Comparison of ENCODE assay signal across 27 cellular contexts in the genomic region with DNA sequence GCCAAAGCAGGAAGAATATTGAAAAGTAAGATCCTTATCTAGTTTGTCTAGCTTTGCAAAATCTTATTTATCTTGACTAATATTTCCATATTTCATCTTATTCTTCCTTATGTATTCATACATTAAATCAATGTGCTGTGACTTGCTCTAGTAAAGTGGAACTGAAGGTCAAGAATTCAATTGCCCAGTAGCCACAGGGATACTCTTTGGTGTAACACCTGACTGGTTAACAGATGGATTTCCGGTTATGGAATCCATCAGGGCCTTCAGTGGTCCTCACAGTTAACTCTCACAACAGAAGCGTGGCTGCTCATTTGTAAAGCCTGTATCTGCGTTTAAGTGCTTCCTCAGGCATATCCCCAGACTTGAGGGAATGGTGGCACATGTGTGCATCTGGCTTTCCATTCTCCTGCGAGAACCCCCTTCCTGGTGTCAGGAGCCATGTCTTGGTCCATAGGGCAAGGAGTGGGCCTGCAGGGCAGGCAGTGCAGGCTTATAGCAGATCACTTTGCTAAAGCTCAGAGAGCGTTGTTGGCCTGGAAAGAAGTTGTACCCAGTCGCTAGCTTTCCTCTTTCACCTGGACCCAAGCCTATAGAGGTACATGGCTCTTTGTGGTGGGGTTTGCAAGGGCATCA.
"Had no signal": no experiment of that assay in that cellular context is flagged by ENCODE, and none has a peak within 500 bp of the region (broad histone marks: within the 10 kb centered on the region; RNA-seq: fewer than 3 reads in every experiment).

No MANE protein-coding gene starts in this region.

- H2AFZ ChIP-seq: neural progenitor cell had no signal

- H3K4me3 ChIP-seq: left ventricle myocardium inferior, lung, neural progenitor cell, ovary, right atrium auricular region, right lobe of liver, smooth muscle cell, stomach, testis, thyroid gland, transverse colon, upper lobe of left lung had no signal

- DNase-seq: hypothalamus; immature natural killer cell; kidney; left colon; left ventricle myocardium inferior; mesendoderm; naive B cell; natural killer cell; nephron progenitor cell; occipital lobe; ovary; right lobe of liver; stimulated activated CD4-positive, alpha-beta T cell treated with anti-CD3 and anti-CD28 coated beads, Interleukin-1b, Interleukin-23, amount 100 ng/mL, for 48 hours; stimulated activated CD4-positive, alpha-beta T cell treated with anti-CD3 and anti-CD28 coated beads, Interleukin-2, amount 100 ng/mL, for 48 hours; stimulated activated naive B cell treated with anti-CD40 and anti-IgM and Interleukin-4, amounts not matched to agents 10 μg/mL and 1 μg/mL and 100 μg/mL, for 72 hours; stimulated activated naive CD8-positive, alpha-beta T cell treated with anti-CD3 and anti-CD28 coated beads, Interleukin-15, Interleukin-2, amounts not matched to agents 100 U/mL and 50 U/mL, for 24 hours; stomach; testis; thyroid gland; transverse colon; upper lobe of left lung had no signal

- H3K9ac ChIP-seq: neural progenitor cell had no signal

- H3K4me1 ChIP-seq: left ventricle myocardium inferior, neural progenitor cell, right atrium auricular region, right lobe of liver, testis, thyroid gland, transverse colon, upper lobe of left lung had no signal

- H3K27ac ChIP-seq: left ventricle myocardium inferior, neural progenitor cell, neutrophil, ovary, right atrium auricular region, right lobe of liver, stomach, testis, thyroid gland, transverse colon, upper lobe of left lung had no signal

- H3K36me3 ChIP-seq: left ventricle myocardium inferior, neural progenitor cell, neutrophil, ovary, right atrium auricular region, right lobe of liver, stomach, thyroid gland, transverse colon, upper lobe of left lung had no signal

- ATAC-seq: left colon; natural killer cell; right lobe of liver; stimulated activated naive B cell treated with anti-CD40 and anti-IgM and Interleukin-4, amounts not matched to agents 10 μg/mL and 1 μg/mL and 100 μg/mL, for 72 hours; stimulated activated naive CD8-positive, alpha-beta T cell treated with anti-CD3 and anti-CD28 coated beads, Interleukin-15, Interleukin-2, amounts not matched to agents 100 U/mL and 50 U/mL, for 24 hours had no signal

- FAIRE-seq: islet of Langerhans, kidney had no signal

- H3K4me2 ChIP-seq: neural progenitor cell, smooth muscle cell had no signal

- H3K9me3 ChIP-seq: left ventricle myocardium inferior, neutrophil, ovary, right atrium auricular region, right lobe of liver, stomach, testis, thyroid gland, transverse colon, upper lobe of left lung had no signal

- H3K27me3 ChIP-seq: neural progenitor cell, neutrophil, ovary, right atrium auricular region, right lobe of liver, stomach, testis, thyroid gland, transverse colon, upper lobe of left lung had no signal
